8 cellular contexts compared by ENCODE assay signal in genomic region chr2:127063701-127064590, GRCh38. TPM values are rescaled to one million over a fixed set of nuclear protein-coding genes. Genes with fewer than 3 reads are reported as not detected.
DNase-seq lines count a peak whose midpoint lies in the region; ATAC-seq and TF ChIP-seq lines count a peak whose summit lies in the region.

No MANE protein-coding gene starts in this region.

- intact Hi-C loops in heart left ventricle (cut with DNase I): loop anchor here in 1 of 10 donors (10.0 kb wide), 2 partner anchors 111 to 231 kb away; partner anchors contain the start of gene ERCC3
- intact Hi-C loops in left ventricle myocardium superior (cut with micrococcal nuclease): no loop called here
- intact Hi-C loops in upper lobe of right lung (cut with DNase I): no loop called here

- H3K4me1 ChIP-seq in heart left ventricle (peaks cover 2 to 55% (median 23%) of the 10 kb centered on the region in 12 donors), mesodermal cell (ENCODE audit: control insufficient read depth, insufficient read depth, low read length, poor library complexity, severe bottlenecking) (peaks cover 31% of the 10 kb centered on the region), upper lobe of right lung (peaks cover 36% of the 10 kb centered on the region)

- no peak for TF ChIP-seq POLR2A in heart left ventricle (IDR thresholded peaks at IDR 0.05)

- TF ChIP-seq CTCF in heart left ventricle (IDR thresholded peaks at IDR 0.05): no peak
- TF ChIP-seq CTCF in upper lobe of right lung (IDR thresholded peaks at IDR 0.05): no peak

- no peaks in the 10 kb centered on the region for H3K9me3 ChIP-seq in heart left ventricle
- H3K9me3 ChIP-seq in mesodermal cell (ENCODE audit: control insufficient read depth, low read length): no peaks in the 10 kb centered on the region
- H3K9me3 ChIP-seq in upper lobe of right lung: no peaks in the 10 kb centered on the region

- DNase-seq in heart left ventricle: no peak
- DNase-seq in left ventricle myocardium superior: no peak
- no peak for DNase-seq in upper lobe of right lung
- DNase-seq in activated CD4-positive, CD25-positive, alpha-beta regulatory T cell (lab: John Stamatoyannopoulos, UW): no peak
- no peak for DNase-seq in NCI-H187 (lab: John Stamatoyannopoulos, UW)

- H3K36me3 ChIP-seq in heart left ventricle (peaks cover 0 to 13% (median 0%) of the 10 kb centered on the region in 9 donors), mesodermal cell (ENCODE audit: control insufficient read depth, insufficient read depth, low read length) (peaks cover 49% of the 10 kb centered on the region), upper lobe of right lung (no peaks in the 10 kb centered on the region)

- 92 to 94% (median 92%) methylated on average over 21 to 28 of the region's 28 CpGs for WGBS in heart left ventricle, 4 donors
- WGBS in mesodermal cell (ENCODE audit: insufficient coverage in 2 of 2), 2 experiments: 93 to 95% methylated on average over 25 to 27 of the region's 28 CpGs

- H3K4me3 ChIP-seq in heart left ventricle (peak overlapping the region in 1 of 12 donors; percentile 18), mesodermal cell (ENCODE audit: extremely low read depth, insufficient read depth, low read length, poor library complexity, severe bottlenecking) (no peak overlapping the region), upper lobe of right lung (no peak overlapping the region)

- H3K27ac ChIP-seq in heart left ventricle: peak overlapping the region in 7 of 12 donors; percentile 51 to 77 (median 73)
- peak overlapping the region; percentile 80 for H3K27ac ChIP-seq in angular gyrus (ENCODE audit: low read depth, low read length)
- peak overlapping the region; percentile 88 for H3K27ac ChIP-seq in mesodermal cell (ENCODE audit: low read depth, low read length, severe bottlenecking)
- peak overlapping the region; percentile 78 for H3K27ac ChIP-seq in upper lobe of right lung

- ATAC-seq in heart left ventricle (no peak), left ventricle myocardium superior (no peak), upper lobe of right lung (no peak), HG03045 (IDR thresholded peaks at IDR 0.05; ENCODE audit: unreplicated experiment) (no peak)

- H3K27me3 ChIP-seq in heart left ventricle (no peaks in the 10 kb centered on the region), upper lobe of right lung (no peaks in the 10 kb centered on the region)

RNA-seq across cellular contexts. Expression of gene BIN1, which starts 43.0 kb away (rescaled TPM):
- total RNA-seq in heart left ventricle: 10 to 100 TPM; 10.9 to 22.2 (median 16.8) TPM
- polyA plus RNA-seq in heart left ventricle: 1 to 10 TPM; 4.3 to 9.6 TPM
- total RNA-seq in left ventricle myocardium superior: 15.0 TPM
- 84.2 TPM for polyA plus RNA-seq in mesodermal cell (2013, experiment 1 of 2)
- 78.8 TPM for polyA plus RNA-seq in mesodermal cell (2013, experiment 2 of 2)
- 33.4 TPM for total RNA-seq in upper lobe of right lung
